9 cellular contexts compared by ENCODE assay signal in the genomic region with DNA sequence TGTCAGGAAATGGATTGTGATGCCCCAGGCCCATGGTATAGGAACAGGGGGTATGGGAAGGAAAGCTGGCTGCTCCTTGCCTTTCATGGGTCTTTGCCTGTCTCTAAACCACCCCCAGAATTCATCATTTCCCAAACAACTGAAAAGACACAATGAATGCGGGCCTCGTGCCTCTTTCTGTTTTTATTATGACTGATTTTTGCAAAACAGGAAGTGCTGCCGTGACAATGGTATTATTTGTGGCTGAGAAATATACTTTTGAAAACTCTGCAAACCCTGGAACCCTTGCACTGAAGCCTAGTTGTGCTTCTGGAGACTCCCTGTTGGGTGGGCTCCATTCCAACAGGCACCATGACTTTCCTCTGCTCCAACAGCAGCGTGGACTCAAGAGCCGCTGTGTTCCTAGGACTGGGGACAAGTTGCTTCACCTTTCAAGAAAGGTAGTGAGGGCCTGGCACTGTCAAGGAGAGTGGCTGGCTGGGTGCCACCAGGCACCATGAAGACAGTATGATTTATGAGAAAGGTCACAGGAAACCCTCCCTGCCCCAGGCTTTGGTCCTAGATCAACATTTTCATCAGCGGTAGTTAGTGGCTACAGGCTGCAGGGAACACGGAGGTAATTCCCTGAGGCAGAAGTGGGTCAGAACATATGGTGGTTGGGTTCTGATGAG. TPM values are rescaled to one million over a fixed set of nuclear protein-coding genes. Genes with fewer than 3 reads are reported as not detected.
DNase-seq lines count a peak whose midpoint lies in the region; ATAC-seq and TF ChIP-seq lines count a peak whose summit lies in the region.
"Had no signal": no experiment of that assay in that cellular context is flagged by ENCODE, and none has a peak within 500 bp of the region (broad histone marks: within the 10 kb centered on the region; RNA-seq: fewer than 3 reads in every experiment).

No MANE protein-coding gene starts in this region.

- peak; percentile 52 for ATAC-seq in thoracic aorta (ENCODE audit: insufficient number of reproducible peaks, low FRiP score, low read depth)

- 89 to 95% methylated on average over 4 to 7 of the region's 7 CpGs for WGBS in endodermal cell (ENCODE audit: insufficient coverage in 1 of 2, insufficient read length in 1 of 2), 2 experiments

- H3K4me1 ChIP-seq in thoracic aorta (ENCODE audit: control insufficient read depth in 1 of 2, low read depth in 2 of 2) (peaks cover 16 to 28% of the 10 kb centered on the region in 2 donors), endodermal cell (ENCODE audit: control insufficient read depth, insufficient read depth, low read length) (peaks cover 6% of the 10 kb centered on the region)

- DNase-seq in NCI-H2171 treated with DMSO at 0.1 percent for 48 hours (lab: John Stamatoyannopoulos, UW) = peak; percentile 15
- no peak for DNase-seq in NCI-H2171 (lab: John Stamatoyannopoulos, UW)
- DNase-seq in activated CD8-positive, alpha-beta memory T cell treated with anti-CD3 and anti-CD28 coated beads, Interleukin-2, amount 50 U/mL, for 48 hours = peak; percentile 63
- peak; percentile 45 for DNase-seq in fibroblast of the aortic adventitia (ENCODE audit: low read depth)
- no peak for DNase-seq in thoracic aorta (ENCODE audit: low spot score)
- DNase-seq in endodermal cell = no peak
- no peak for DNase-seq in superior temporal gyrus (ENCODE audit: extremely low spot score)
- DNase-seq in NCI-H526 treated with DMSO at 0.1 percent for 48 hours (lab: John Stamatoyannopoulos, UW) = no peak

- H3K4me1 Mint-ChIP-seq in endodermal cell = peaks cover 18% of the 10 kb centered on the region

- TF ChIP-seq CTCF in fibroblast of the aortic adventitia (IDR thresholded peaks at IDR 0.05; ENCODE audit: insufficient read depth, low read length) = no peak
- no peak for TF ChIP-seq CTCF in thoracic aorta (IDR thresholded peaks at IDR 0.05)
- no peak for TF ChIP-seq CTCF in endodermal cell (conservative IDR thresholded peaks at IDR 0.05)

- H3K4me3 ChIP-seq in fibroblast of the aortic adventitia (ENCODE audit: low read depth, low read length) = no peak overlapping the region
- peak overlapping the region; percentile 36 for H3K4me3 ChIP-seq in thoracic aorta
- H3K4me3 ChIP-seq in endodermal cell (ENCODE audit: low read length) = no peak overlapping the region
- H3K4me3 ChIP-seq: tibial artery had no signal

- H3K27me3 ChIP-seq in thoracic aorta (replicated peaks; ENCODE audit: insufficient read depth) (no peaks in the 10 kb centered on the region), endodermal cell (ENCODE audit: control insufficient read depth, insufficient read depth, low read length, poor library complexity, severe bottlenecking) (no peaks in the 10 kb centered on the region)
- H3K27me3 ChIP-seq: tibial artery had no signal

- H3K27ac ChIP-seq in thoracic aorta = peak overlapping the region in 1 of 2 donors; percentile 19
- no peak overlapping the region for H3K27ac ChIP-seq in endodermal cell (ENCODE audit: low read depth, low read length)

- H3K9me3 ChIP-seq in thoracic aorta (no peaks in the 10 kb centered on the region), endodermal cell (ENCODE audit: control insufficient read depth, low read length) (no peaks in the 10 kb centered on the region)
- H3K9me3 ChIP-seq: tibial artery had no signal

- no peaks in the 10 kb centered on the region for H3K36me3 ChIP-seq in thoracic aorta
- H3K36me3 ChIP-seq in endodermal cell (ENCODE audit: control insufficient read depth, insufficient read depth, low read length) = no peaks in the 10 kb centered on the region
- H3K36me3 ChIP-seq: tibial artery had no signal

- no peak overlapping the region for H3K4me3 Mint-ChIP-seq in endodermal cell

- H3K36me3 Mint-ChIP-seq in endodermal cell (ENCODE audit: low read depth) = no peaks in the 10 kb centered on the region

- no peak overlapping the region for H3K27ac Mint-ChIP-seq in endodermal cell

- no peak overlapping the region for H3K9ac ChIP-seq in endodermal cell (ENCODE audit: extremely low read depth, low read length, poor library complexity, severe bottlenecking)

- H3K9me3 Mint-ChIP-seq in endodermal cell = peaks cover 3% of the 10 kb centered on the region

- H3K27me3 Mint-ChIP-seq in endodermal cell (ENCODE audit: insufficient read depth) = no peaks in the 10 kb centered on the region

RNA-seq across cellular contexts. Expression of a gene that starts 4.8 kb away (rescaled TPM):
- total RNA-seq in fibroblast of the aortic adventitia (ENCODE audit: low replicate concordance) (32.0 and 42.6 TPM in 2 replicates), thoracic aorta (10 to 100 TPM; 24.4 to 36.7 TPM), endodermal cell (10 to 100 TPM; 26.7 to 33.9 TPM)
- 19.3 TPM for polyA plus RNA-seq in endodermal cell (2013, experiment 1 of 2)
- 18.8 TPM for polyA plus RNA-seq in endodermal cell (2013, experiment 2 of 2)

RNA-seq across cellular contexts. Expression of a gene that starts 48.6 kb away (rescaled TPM):
- total RNA-seq in fibroblast of the aortic adventitia (ENCODE audit: low replicate concordance) = 5.0 and 8.0 TPM in 2 replicates
- total RNA-seq in thoracic aorta = 1 to 10 TPM; 1.4 to 4.6 TPM
- total RNA-seq in endodermal cell = 1 to 10 TPM; 3.3 to 5.1 TPM
- polyA plus RNA-seq in endodermal cell (2013, experiment 1 of 2) = 4.6 TPM
- 3.6 TPM for polyA plus RNA-seq in endodermal cell (2013, experiment 2 of 2)

Comparison
In these comparisons a context has a peak if more than half of its experiments do, and no peak if none do; other contexts are left out.
1. DNase-seq: peak in NCI-H2171 treated with DMSO at 0.1 percent for 48 hours (single experiment), activated CD8-positive, alpha-beta memory T cell treated with anti-CD3 and anti-CD28 coated beads, Interleukin-2, amount 50 U/mL, for 48 hours (single experiment) and fibroblast of the aortic adventitia (single experiment); none in NCI-H2171 (single experiment), thoracic aorta (single experiment), endodermal cell (single experiment), superior temporal gyrus (single experiment) and NCI-H526 treated with DMSO at 0.1 percent for 48 hours (single experiment).